ENCODE assay signal across 22 cellular contexts in genomic region chr15:37743826-37744225, GRCh38.
"Had no signal": no experiment of that assay in that cellular context is flagged by ENCODE, and none has a peak within 500 bp of the region (broad histone marks: within the 10 kb centered on the region; RNA-seq: fewer than 3 reads in every experiment).

No MANE protein-coding gene starts in this region.

- H3K27ac ChIP-seq: colonic mucosa, epithelial cell of prostate, esophagus squamous epithelium, gastrocnemius medialis, heart right ventricle, left ventricle myocardium inferior, lower lobe of right lung had no signal

- H3K27me3 ChIP-seq: colonic mucosa, esophagus squamous epithelium, gastrocnemius medialis had no signal

- H3K4me3 ChIP-seq: colonic mucosa, esophagus squamous epithelium, gastrocnemius medialis, heart right ventricle, left ventricle myocardium inferior, lower lobe of right lung, mucosa of descending colon had no signal

- DNase-seq: colonic mucosa; cortex of kidney; effector CD8-positive, alpha-beta T cell; effector memory CD8-positive, alpha-beta T cell; endodermal cell; erythroblast; esophagus squamous epithelium; foreskin fibroblast; foreskin melanocyte; gastrocnemius medialis; glutamatergic neuron; head of caudate nucleus; heart right ventricle; hippocampal formation; left cardiac atrium; left ventricle myocardium inferior; lower lobe of right lung; mesenchymal stem cell; mucosa of descending colon; naive B cell had no signal

- H3K4me1 ChIP-seq: colonic mucosa, esophagus squamous epithelium, gastrocnemius medialis, heart right ventricle, left ventricle myocardium inferior, lower lobe of right lung had no signal

- H3K9me3 ChIP-seq: colonic mucosa, esophagus squamous epithelium, gastrocnemius medialis, mucosa of descending colon had no signal

- H3K36me3 ChIP-seq: colonic mucosa, esophagus squamous epithelium, gastrocnemius medialis, heart right ventricle, left ventricle myocardium inferior, lower lobe of right lung had no signal

- ATAC-seq: effector memory CD8-positive, alpha-beta T cell; esophagus mucosa; gastrocnemius medialis; heart right ventricle; left cardiac atrium; lower lobe of right lung; mucosa of descending colon had no signal
